7 cellular contexts compared by ENCODE assay signal in genomic region chr1:234925440-234926251, GRCh38.
DNase-seq lines count a peak whose midpoint lies in the region; ATAC-seq lines count a peak whose summit lies in the region.

No MANE protein-coding gene starts in this region.

- H3K27me3 ChIP-seq in duodenal mucosa (ENCODE audit: control insufficient read depth in 1 of 2, insufficient read depth in 2 of 2, low read length in 2 of 2) (no peaks in the 10 kb centered on the region), mesenchymal stem cell (ENCODE audit: control insufficient read depth in 1 of 2, insufficient read depth in 1 of 2, low read length in 2 of 2) (no peaks in the 10 kb centered on the region)

- no peak overlapping the region for H3K23ac ChIP-seq in mesenchymal stem cell (ENCODE audit: low read length in 2 of 2)

- no peaks in the 10 kb centered on the region for H3K79me1 ChIP-seq in mesenchymal stem cell (replicated peaks; ENCODE audit: low read length, poor library complexity, severe bottlenecking)

- no peak overlapping the region for H3K14ac ChIP-seq in mesenchymal stem cell (ENCODE audit: low read length in 2 of 2)

- WGBS in mesenchymal stem cell: 26% methylated on average over 6 of the region's 7 CpGs

- no peak overlapping the region for H2AFZ ChIP-seq in mesenchymal stem cell (ENCODE audit: low read depth, low read length)

- peak overlapping the region; percentile 86 to 91 for H3K18ac ChIP-seq in mesenchymal stem cell (ENCODE audit: low read depth in 1 of 2, low read length in 2 of 2)

- H3K9me3 ChIP-seq in duodenal mucosa (ENCODE audit: control insufficient read depth in 1 of 2, low read length in 2 of 2) (no peaks in the 10 kb centered on the region), mesenchymal stem cell (ENCODE audit: control insufficient read depth, low read length) (no peaks in the 10 kb centered on the region)

- peak overlapping the region; percentile 69 for H2AK5ac ChIP-seq in mesenchymal stem cell (ENCODE audit: low read length, severe bottlenecking)

- DNase-seq in RKO (ENCODE audit: low spot score): peak; percentile 73
- peak; percentile 99 for DNase-seq in mesenchymal stem cell
- peak; percentile 62 for DNase-seq in ureter (ENCODE audit: low spot score)

- peak overlapping the region; percentile 71 to 81 for H3K4ac ChIP-seq in mesenchymal stem cell (ENCODE audit: low read depth in 1 of 2, low read length in 2 of 2)

- peak overlapping the region; percentile 31 for H2BK15ac ChIP-seq in mesenchymal stem cell (ENCODE audit: low read depth, poor library complexity, severe bottlenecking)

- peak overlapping the region; percentile 21 for H2BK120ac ChIP-seq in mesenchymal stem cell (ENCODE audit: low read depth, low read length)

- no peak overlapping the region for H3K4me2 ChIP-seq in mesenchymal stem cell (ENCODE audit: low read length, poor library complexity, severe bottlenecking)

- H3K36me3 ChIP-seq in duodenal mucosa (ENCODE audit: control insufficient read depth in 1 of 2, insufficient read depth in 2 of 2, low read length in 2 of 2): no peaks in the 10 kb centered on the region
- H3K36me3 ChIP-seq in mesenchymal stem cell (ENCODE audit: control insufficient read depth in 1 of 2, insufficient read depth in 2 of 2, low read depth in 1 of 2, low read length in 2 of 2): no peaks in the 10 kb centered on the region

- H3K4me1 ChIP-seq in duodenal mucosa (ENCODE audit: control insufficient read depth in 1 of 2, insufficient read depth in 2 of 2, low read length in 2 of 2) (peaks cover 12 to 22% of the 10 kb centered on the region in 2 donors), mesenchymal stem cell (ENCODE audit: control insufficient read depth, insufficient read depth, low read depth, low read length) (peaks cover 27% of the 10 kb centered on the region)

- ATAC-seq in GM21423 (IDR thresholded peaks at IDR 0.05; ENCODE audit: unreplicated experiment): peak; percentile 3
- ATAC-seq in GM21786 (IDR thresholded peaks at IDR 0.05; ENCODE audit: unreplicated experiment): no peak
- no peak for ATAC-seq in GM19463 (IDR thresholded peaks at IDR 0.05; ENCODE audit: unreplicated experiment)

- H2BK5ac ChIP-seq in mesenchymal stem cell (ENCODE audit: low read depth, low read length, poor library complexity, severe bottlenecking): no peak overlapping the region

- no peak overlapping the region for H3K4me3 ChIP-seq in duodenal mucosa (ENCODE audit: low read depth in 1 of 2, low read length in 2 of 2)
- H3K4me3 ChIP-seq in mesenchymal stem cell (ENCODE audit: insufficient read depth in 1 of 2, low read depth in 1 of 2, low read length in 2 of 2): peak overlapping the region in 1 of 2 experiments; percentile 44

- H3K9ac ChIP-seq in duodenal mucosa (ENCODE audit: low read depth in 1 of 2, low read length in 2 of 2) (no peak overlapping the region), mesenchymal stem cell (ENCODE audit: low read length) (peak overlapping the region; percentile 75)

- H4K8ac ChIP-seq in mesenchymal stem cell (ENCODE audit: low read length): no peak overlapping the region

- no peak overlapping the region for H4K91ac ChIP-seq in mesenchymal stem cell (ENCODE audit: low read length)

- H2BK12ac ChIP-seq in mesenchymal stem cell (ENCODE audit: low read length in 2 of 2): peak overlapping the region; percentile 90 to 94

- peak overlapping the region; percentile 61 for H3K27ac ChIP-seq in duodenal mucosa (ENCODE audit: low read depth, low read length)
- H3K27ac ChIP-seq in mesenchymal stem cell (ENCODE audit: low read length, poor library complexity, severe bottlenecking): peak overlapping the region; percentile 86
